ENCODE assay signal across 8 cellular contexts in genomic region chr13:101706651-101707050, GRCh38.
A peak's percentile ranks its signal among the peaks of the same experiment; 100 is the strongest.
DNase-seq lines count a peak whose midpoint lies in the region; ATAC-seq lines count a peak whose summit lies in the region.

No MANE protein-coding gene starts in this region.

- DNase-seq in EL (peak; percentile 91), HT-29 (ENCODE audit: low spot score) (peak; percentile 7), amniotic epithelial cell (ENCODE audit: low read depth) (peak; percentile 99), medulla oblongata (ENCODE audit: extremely low spot score) (peak; percentile 15), occipital lobe (lab: John Stamatoyannopoulos, UW) (no peak), NCI-H1417 (lab: John Stamatoyannopoulos, UW) (no peak)

- ATAC-seq in HG02623 (IDR thresholded peaks at IDR 0.05; ENCODE audit: unreplicated experiment) (no peak), HG03135 (IDR thresholded peaks at IDR 0.05; ENCODE audit: unreplicated experiment) (no peak)

Comparison
In these comparisons a context has a peak if more than half of its experiments do, and no peak if none do; other contexts are left out.
1. DNase-seq: peak in EL (single experiment), HT-29 (single experiment), amniotic epithelial cell (single experiment) and medulla oblongata (single experiment); none in occipital lobe (single experiment) and NCI-H1417 (0 of 3).